8 cellular contexts compared by ENCODE assay signal in the genomic region with DNA sequence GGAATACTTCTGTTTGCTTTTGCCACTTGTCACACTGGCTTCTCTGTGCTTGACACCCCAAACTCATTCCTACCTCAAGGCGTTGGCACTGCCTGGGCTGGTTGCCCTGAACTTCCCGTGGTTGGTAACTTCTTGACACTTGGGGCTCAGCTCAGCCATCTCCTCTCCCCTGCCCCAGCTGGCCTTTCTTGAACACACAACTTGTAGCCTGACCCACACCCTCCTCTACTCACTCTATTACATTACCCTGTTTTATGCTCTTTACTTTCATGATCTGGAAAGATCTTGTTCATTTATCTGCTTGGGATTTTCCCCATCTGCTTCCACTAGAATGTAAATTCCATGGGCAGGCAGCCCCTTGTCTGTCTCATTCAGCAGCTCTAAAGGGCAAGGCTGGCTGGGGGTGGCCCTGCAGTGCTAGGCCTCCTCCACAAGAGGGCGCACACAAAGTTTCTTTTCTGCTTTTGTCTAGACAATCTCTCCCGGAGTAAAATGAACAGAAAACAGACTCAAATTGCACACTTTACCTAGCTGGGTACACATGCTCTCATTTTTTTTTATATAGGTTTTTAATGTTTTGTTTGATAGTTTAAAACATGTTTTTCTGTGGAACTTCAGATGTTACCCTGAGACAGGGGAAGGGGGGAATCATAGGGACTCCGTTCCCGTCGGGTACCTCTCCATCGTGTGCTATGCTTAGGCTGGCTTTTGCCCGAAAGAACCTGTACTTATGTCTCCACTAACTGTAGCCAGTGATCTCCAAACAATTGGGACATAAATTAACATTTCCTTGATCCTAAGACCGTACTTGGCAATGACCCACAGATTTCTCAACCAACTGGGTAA. TPM values are rescaled to one million over a fixed set of nuclear protein-coding genes. Genes with fewer than 3 reads are reported as not detected.
DNase-seq lines count a peak whose midpoint lies in the region; ATAC-seq and TF ChIP-seq lines count a peak whose summit lies in the region.

No MANE protein-coding gene starts in this region.

- no peaks in the 10 kb centered on the region for H3K36me3 Mint-ChIP-seq in activated T-cell treated with anti-CD3 and anti-CD28 coated beads, Interleukin-2, amount 50 U/mL, for 4 hours (ENCODE audit: insufficient read depth)

- H3K36me3 ChIP-seq in OCI-LY3 (replicated peaks; ENCODE audit: low read depth, low read length) (no peaks in the 10 kb centered on the region), osteoblast (ENCODE audit: insufficient read depth, low read length) (no peaks in the 10 kb centered on the region), tibial artery (no peaks in the 10 kb centered on the region)

- no peak overlapping the region for H3K9ac ChIP-seq in OCI-LY3 (ENCODE audit: low read length)

- in situ Hi-C loops in ACHN (cut with HindIII; ENCODE audit: low pct_ligation_motif_present, low pct_unique_long_range_greater_than_20kb, low sequenced_read_pairs), result no loop called here

- intact Hi-C loops in tibial artery (cut with DNase I; ENCODE audit: low total_unique reads), result no loop called here

- no peaks in the 10 kb centered on the region for H4K20me1 ChIP-seq in OCI-LY3 (ENCODE audit: insufficient read depth, low read length)
- H4K20me1 ChIP-seq in osteoblast (ENCODE audit: insufficient read depth, low read length), result no peaks in the 10 kb centered on the region

- H3K4me2 ChIP-seq in OCI-LY3 (ENCODE audit: low read length) (peak overlapping the region; percentile 32), osteoblast (ENCODE audit: insufficient read depth, low read length) (peak overlapping the region; percentile 26)

- no peaks in the 10 kb centered on the region for H3K79me2 ChIP-seq in OCI-LY3 (ENCODE audit: low read length)
- no peaks in the 10 kb centered on the region for H3K79me2 ChIP-seq in osteoblast (ENCODE audit: insufficient read depth, low read length)

- H3K9me3 Mint-ChIP-seq in activated T-cell treated with anti-CD3 and anti-CD28 coated beads, Interleukin-2, amount 50 U/mL, for 4 hours, result no peaks in the 10 kb centered on the region

- H3K4me3 ChIP-seq in OCI-LY3 (ENCODE audit: low read length) (peak overlapping the region; percentile 2; the same call in 1 of the 2 replicates), fibroblast of pulmonary artery (replicated peaks; ENCODE audit: low read depth, low read length) (no peak overlapping the region), osteoblast (ENCODE audit: insufficient read depth, low read length) (no peak overlapping the region), tibial artery (no peak overlapping the region)

- no peaks in the 10 kb centered on the region for H3K4me1 Mint-ChIP-seq in activated T-cell treated with anti-CD3 and anti-CD28 coated beads, Interleukin-2, amount 50 U/mL, for 4 hours (ENCODE audit: low read depth)

- H3K27ac ChIP-seq in OCI-LY3 (ENCODE audit: low read length) (no peak overlapping the region), osteoblast (ENCODE audit: low read depth, low read length) (no peak overlapping the region), tibial artery (no peak overlapping the region)

- no peak overlapping the region for H3K4me3 Mint-ChIP-seq in activated T-cell treated with anti-CD3 and anti-CD28 coated beads, Interleukin-2, amount 50 U/mL, for 4 hours

- no peaks in the 10 kb centered on the region for H3K4me1 ChIP-seq in OCI-LY3 (ENCODE audit: low read length)
- peaks cover 23% of the 10 kb centered on the region for H3K4me1 ChIP-seq in osteoblast (ENCODE audit: insufficient read depth, low read length)
- peaks cover 0 to 4% (median 0%) of the 10 kb centered on the region in 4 donors for H3K4me1 ChIP-seq in tibial artery

- peaks cover 33% of the 10 kb centered on the region for H3K27me3 ChIP-seq in OCI-LY3 (ENCODE audit: low read depth, low read length)
- peaks cover 15% of the 10 kb centered on the region for H3K27me3 ChIP-seq in osteoblast (ENCODE audit: insufficient read depth, low read length)
- H3K27me3 ChIP-seq in tibial artery, result peaks cover 0 to 10% of the 10 kb centered on the region in 2 donors

- peak; percentile 38 for DNase-seq in ACHN
- peak; percentile 53 for DNase-seq in activated T-cell treated with anti-CD3 and anti-CD28 coated beads, Interleukin-2, amount 50 U/mL, for 4 hours
- peak; percentile 57 for DNase-seq in fibroblast of pulmonary artery (ENCODE audit: low read depth)
- peak; percentile 89 for DNase-seq in osteoblast (ENCODE audit: insufficient read length, low spot score, missing footprints)
- no peak for DNase-seq in tibial artery

- H3K9me3 ChIP-seq in OCI-LY3 (ENCODE audit: insufficient read depth, low read length), result no peaks in the 10 kb centered on the region
- no peaks in the 10 kb centered on the region for H3K9me3 ChIP-seq in osteoblast (ENCODE audit: low read depth, low read length)
- no peaks in the 10 kb centered on the region for H3K9me3 ChIP-seq in tibial artery

- H3K27me3 Mint-ChIP-seq in activated T-cell treated with anti-CD3 and anti-CD28 coated beads, Interleukin-2, amount 50 U/mL, for 4 hours (ENCODE audit: low read depth), result peaks cover 13% of the 10 kb centered on the region

- 0 out of 2 replicates have a peak overlapping the region, but pooled peaks have one; percentile 8 for H2AFZ ChIP-seq in OCI-LY3 (ENCODE audit: low read depth, low read length)
- no peak overlapping the region for H2AFZ ChIP-seq in osteoblast (ENCODE audit: low read length)

- peak; percentile 92 for TF ChIP-seq CTCF in OCI-LY3 (IDR thresholded peaks at IDR 0.05; ENCODE audit: low read depth, low read length)
- peak; percentile 97 for TF ChIP-seq CTCF in fibroblast of pulmonary artery (IDR thresholded peaks at IDR 0.05; ENCODE audit: low read length, missing control alignments)
- peak; percentile 99 for TF ChIP-seq CTCF in osteoblast (IDR thresholded peaks at IDR 0.05; ENCODE audit: extremely low read depth, low read depth, low read length)
- TF ChIP-seq CTCF in tibial artery (IDR thresholded peaks at IDR 0.05), result peak; percentile 62 to 95

- ATAC-seq in GM18499 (IDR thresholded peaks at IDR 0.05; ENCODE audit: insufficient read depth, unreplicated experiment) (peak; percentile 66), HG03460 (IDR thresholded peaks at IDR 0.05; ENCODE audit: unreplicated experiment) (peak; percentile 62)
- ATAC-seq in activated T-cell treated with anti-CD3 and anti-CD28 coated beads, Interleukin-2, amount 50 U/mL, for 4 hours, result peak; percentile 62 to 63

RNA-seq across cellular contexts. Expression of gene MRGPRX2, which starts 16.4 kb away (rescaled TPM):
- not detected for total RNA-seq in activated T-cell treated with anti-CD3 and anti-CD28 coated beads, Interleukin-2, amount 50 U/mL, for 4 hours
- total RNA-seq in osteoblast, result not detected in 2 replicates

RNA-seq across cellular contexts. Expression of gene ZDHHC13, which starts 40.0 kb away (rescaled TPM):
- total RNA-seq in activated T-cell treated with anti-CD3 and anti-CD28 coated beads, Interleukin-2, amount 50 U/mL, for 4 hours, result 10 to 100 TPM; 12.3 to 13.8 (median 13.5) TPM
- 16.6 and 20.6 TPM in 2 replicates for total RNA-seq in osteoblast

Comparison
In these comparisons a context has a peak if more than half of its experiments do, and no peak if none do; other contexts are left out.
1. DNase-seq: peak in ACHN (single experiment), activated T-cell treated with anti-CD3 and anti-CD28 coated beads, Interleukin-2, amount 50 U/mL, for 4 hours (single experiment), fibroblast of pulmonary artery (single experiment) and osteoblast (single experiment); none in tibial artery (0 of 2).
2. Peak in every context shown above with its lines, with median percentiles within 50 percentile points of each other: ATAC-seq and CTCF ChIP-seq.